ENCODE assay signal across 8 cellular contexts in genomic region chr6:31580807-31581437, GRCh38. TPM values are rescaled to one million over a fixed set of nuclear protein-coding genes. Genes with fewer than 3 reads are reported as not detected.
A peak's percentile ranks its signal among the peaks of the same experiment; 100 is the strongest.
DNase-seq lines count a peak whose midpoint lies in the region; ATAC-seq, FAIRE-seq and TF ChIP-seq lines count a peak whose summit lies in the region.

No MANE protein-coding gene starts in this region.

- H3K9me1 ChIP-seq in keratinocyte (ENCODE audit: control insufficient read depth, extremely low read depth, insufficient read depth, low read length): no peaks in the 10 kb centered on the region

- no peaks in the 10 kb centered on the region for H3K79me2 ChIP-seq in keratinocyte (ENCODE audit: control insufficient read depth, insufficient read depth, low read length)

- H3K27ac ChIP-seq in WERI-Rb-1 (peak overlapping the region; percentile 44), keratinocyte (ENCODE audit: control insufficient read depth, insufficient read depth, low read length) (peak overlapping the region; percentile 59)

- peak overlapping the region; percentile 93 for H3K4me2 ChIP-seq in keratinocyte (ENCODE audit: control insufficient read depth, extremely low read depth, insufficient read depth, low read depth, low read length)

- no peaks in the 10 kb centered on the region for H3K9me3 ChIP-seq in WERI-Rb-1 (ENCODE audit: severe bottlenecking)
- no peaks in the 10 kb centered on the region for H3K9me3 ChIP-seq in keratinocyte (ENCODE audit: control insufficient read depth, low read depth, low read length)

- FAIRE-seq in bronchial epithelial cell (lab: Jason Lieb, UNC) (no peak), keratinocyte (lab: Jason Lieb, UNC) (no peak)

- H3K4me1 ChIP-seq in keratinocyte (ENCODE audit: control insufficient read depth, extremely low read depth, insufficient read depth, low read length): peaks cover 15% of the 10 kb centered on the region

- no peaks in the 10 kb centered on the region for H4K20me1 ChIP-seq in keratinocyte (ENCODE audit: control insufficient read depth, extremely low read depth, insufficient read depth, low read length)

- no peaks in the 10 kb centered on the region for H3K36me3 ChIP-seq in WERI-Rb-1
- H3K36me3 ChIP-seq in bronchial epithelial cell (ENCODE audit: control insufficient read depth, insufficient read depth, low read length): no peaks in the 10 kb centered on the region
- no peaks in the 10 kb centered on the region for H3K36me3 ChIP-seq in keratinocyte (ENCODE audit: control insufficient read depth in 2 of 2, extremely low read depth in 1 of 2, insufficient read depth in 2 of 2, low read length in 2 of 2)

- TF ChIP-seq CTCF in GM12874 (IDR thresholded peaks at IDR 0.05; ENCODE audit: insufficient read depth, low read depth, low read length): peak; percentile 99
- TF ChIP-seq CTCF in WERI-Rb-1 (IDR thresholded peaks at IDR 0.05; ENCODE audit: low read depth, low read length): peak; percentile 98
- peak; percentile 95 for TF ChIP-seq CTCF in bronchial epithelial cell (IDR thresholded peaks at IDR 0.05; ENCODE audit: insufficient read depth, low read length, severe bottlenecking)
- TF ChIP-seq CTCF in keratinocyte (optimal IDR thresholded peaks at IDR 0.05 in 1 of 3, IDR thresholded peaks at IDR 0.05 in 1 of 3, conservative IDR thresholded peaks at IDR 0.05 in 1 of 3; ENCODE audit: extremely low read depth in 1 of 3, insufficient read depth in 2 of 3, low read length in 3 of 3): peak; percentile 76 to 97 (median 79)

- peak overlapping the region; percentile 76 for H3K4me3 ChIP-seq in WERI-Rb-1 (ENCODE audit: low read depth, low read length)
- H3K4me3 ChIP-seq in bronchial epithelial cell (ENCODE audit: low read depth, low read length): peak overlapping the region; percentile 68
- H3K4me3 ChIP-seq in keratinocyte (ENCODE audit: control insufficient read depth in 2 of 3, extremely low read depth in 1 of 3, insufficient read depth in 2 of 3, low read depth in 1 of 3, low read length in 3 of 3): peak overlapping the region; percentile 50 to 90 (median 85)

- peak; percentile 11 for DNase-seq in NCI-H2107 (lab: John Stamatoyannopoulos, UW)
- peak; percentile 96 for DNase-seq in WERI-Rb-1
- DNase-seq in bronchial epithelial cell (ENCODE audit: low read depth): peak; percentile 45
- no peak for DNase-seq in keratinocyte (ENCODE audit: low read depth, low spot score)
- DNase-seq in stimulated activated CD4-positive, alpha-beta T cell treated with anti-CD3 and anti-CD28 coated beads, Interleukin-12 subunit alpha, Interleukin-12 subunit beta, amount 100 ng/mL, for 48 hours (ENCODE audit: low read depth in 2 of 3, low spot score in 1 of 3): peak; percentile 78 to 88 (median 83)

- peak overlapping the region; percentile 87 for H3K9ac ChIP-seq in keratinocyte (ENCODE audit: control insufficient read depth, extremely low read depth, insufficient read depth, low read length)

- H3K27me3 ChIP-seq in WERI-Rb-1 (ENCODE audit: insufficient read depth, low read depth, severe bottlenecking): no peaks in the 10 kb centered on the region
- H3K27me3 ChIP-seq in bronchial epithelial cell (ENCODE audit: control insufficient read depth, insufficient read depth, low read length): no peaks in the 10 kb centered on the region
- no peaks in the 10 kb centered on the region for H3K27me3 ChIP-seq in keratinocyte (ENCODE audit: control insufficient read depth, extremely low read depth, insufficient read depth, low read length)

- peak; percentile 49 for ATAC-seq in HG02852 (IDR thresholded peaks at IDR 0.05; ENCODE audit: unreplicated experiment)
- ATAC-seq in GM21381 (IDR thresholded peaks at IDR 0.05; ENCODE audit: unreplicated experiment): no peak

- dilution Hi-C loops in keratinocyte (cut with MboI; ENCODE audit: extremely low pct_ligation_motif_present, low sequenced_read_pairs): no loop called here

- H2AFZ ChIP-seq in keratinocyte (ENCODE audit: control insufficient read depth, low read length): peak overlapping the region; percentile 97

RNA-seq across cellular contexts. Expression of gene LTB, which starts 1.3 kb away (rescaled TPM):
- total RNA-seq in bronchial epithelial cell: not detected in 2 replicates
- 0.09 TPM in 1 of 3 replicates, not detected in the others for polyA plus RNA-seq in keratinocyte
- polyA plus RNA-seq in keratinocyte (2011; ENCODE audit: low read depth): not detected
- not detected in 2 replicates for polyA plus RNA-seq in keratinocyte (2011; cell fraction: cytosol; rRNA removed)
- polyA plus RNA-seq in keratinocyte (2011; cell fraction: nucleus; rRNA removed): 0.19 TPM in 1 of 2 replicates, not detected in the other
- polyA plus RNA-seq in keratinocyte (2012; ENCODE audit: low replicate concordance): 0.11 TPM in 1 of 2 replicates, not detected in the other
- polyA minus RNA-seq in keratinocyte: not detected in 3 replicates
- not detected for polyA minus RNA-seq in keratinocyte (2011; cell fraction: cytosol; rRNA and poly(A)+ RNA removed)
- polyA minus RNA-seq in keratinocyte (2011; cell fraction: nucleus; rRNA and poly(A)+ RNA removed): not detected in 2 replicates

RNA-seq across cellular contexts. Expression of gene LST1, which starts 5.2 kb away (rescaled TPM):
- not detected in 2 replicates for total RNA-seq in bronchial epithelial cell
- 0.18 TPM in 1 of 3 replicates, not detected in the others for polyA plus RNA-seq in keratinocyte
- polyA plus RNA-seq in keratinocyte (2011; ENCODE audit: low read depth): not detected
- not detected in 2 replicates for polyA plus RNA-seq in keratinocyte (2011; cell fraction: cytosol; rRNA removed)
- 0.24 TPM in 1 of 2 replicates, not detected in the other for polyA plus RNA-seq in keratinocyte (2011; cell fraction: nucleus; rRNA removed)
- polyA plus RNA-seq in keratinocyte (2012; ENCODE audit: low replicate concordance): 0.21 TPM in 1 of 2 replicates, not detected in the other
- not detected in 3 replicates for polyA minus RNA-seq in keratinocyte
- not detected for polyA minus RNA-seq in keratinocyte (2011; cell fraction: cytosol; rRNA and poly(A)+ RNA removed)
- polyA minus RNA-seq in keratinocyte (2011; cell fraction: nucleus; rRNA and poly(A)+ RNA removed): not detected in 2 replicates

RNA-seq across cellular contexts. Expression of gene TNF, which starts 5.6 kb away (rescaled TPM):
- not detected in 2 replicates for total RNA-seq in bronchial epithelial cell
- 0.54 to 2.3 TPM (median 0.88 TPM) in 3 replicates for polyA plus RNA-seq in keratinocyte
- 0.21 TPM for polyA plus RNA-seq in keratinocyte (2011; ENCODE audit: low read depth)
- polyA plus RNA-seq in keratinocyte (2011; cell fraction: cytosol; rRNA removed): 0.39 and 0.55 TPM in 2 replicates
- polyA plus RNA-seq in keratinocyte (2011; cell fraction: nucleus; rRNA removed): 2.7 and 8.1 TPM in 2 replicates
- polyA plus RNA-seq in keratinocyte (2012; ENCODE audit: low replicate concordance): 0.83 and 1.8 TPM in 2 replicates
- polyA minus RNA-seq in keratinocyte: 0.30 to 2.0 TPM (median 0.83 TPM) in 3 replicates
- not detected for polyA minus RNA-seq in keratinocyte (2011; cell fraction: cytosol; rRNA and poly(A)+ RNA removed)
- polyA minus RNA-seq in keratinocyte (2011; cell fraction: nucleus; rRNA and poly(A)+ RNA removed): 0.63 and 1.5 TPM in 2 replicates

RNA-seq across cellular contexts. Expression of gene LTA, which starts 8.8 kb away (rescaled TPM):
- not detected in 2 replicates for total RNA-seq in bronchial epithelial cell
- polyA plus RNA-seq in keratinocyte: 0.04 TPM in 1 of 3 replicates, not detected in the others
- polyA plus RNA-seq in keratinocyte (2011; ENCODE audit: low read depth): 0.32 TPM
- polyA plus RNA-seq in keratinocyte (2011; cell fraction: cytosol; rRNA removed): not detected in 2 replicates
- polyA plus RNA-seq in keratinocyte (2011; cell fraction: nucleus; rRNA removed): not detected in 2 replicates
- 0.23 TPM in 1 of 2 replicates, not detected in the other for polyA plus RNA-seq in keratinocyte (2012; ENCODE audit: low replicate concordance)
- polyA minus RNA-seq in keratinocyte: not detected in 3 replicates
- polyA minus RNA-seq in keratinocyte (2011; cell fraction: cytosol; rRNA and poly(A)+ RNA removed): not detected
- not detected in 2 replicates for polyA minus RNA-seq in keratinocyte (2011; cell fraction: nucleus; rRNA and poly(A)+ RNA removed)

RNA-seq across cellular contexts. Expression of gene NCR3, which starts 11.9 kb away (rescaled TPM):
- total RNA-seq in bronchial epithelial cell: not detected in 2 replicates
- polyA plus RNA-seq in keratinocyte: not detected in 3 replicates
- not detected for polyA plus RNA-seq in keratinocyte (2011; ENCODE audit: low read depth)
- polyA plus RNA-seq in keratinocyte (2011; cell fraction: cytosol; rRNA removed): not detected in 2 replicates
- not detected in 2 replicates for polyA plus RNA-seq in keratinocyte (2011; cell fraction: nucleus; rRNA removed)
- polyA plus RNA-seq in keratinocyte (2012; ENCODE audit: low replicate concordance): not detected in 2 replicates
- not detected in 3 replicates for polyA minus RNA-seq in keratinocyte
- not detected for polyA minus RNA-seq in keratinocyte (2011; cell fraction: cytosol; rRNA and poly(A)+ RNA removed)
- not detected in 2 replicates for polyA minus RNA-seq in keratinocyte (2011; cell fraction: nucleus; rRNA and poly(A)+ RNA removed)
